In the genomic region with DNA sequence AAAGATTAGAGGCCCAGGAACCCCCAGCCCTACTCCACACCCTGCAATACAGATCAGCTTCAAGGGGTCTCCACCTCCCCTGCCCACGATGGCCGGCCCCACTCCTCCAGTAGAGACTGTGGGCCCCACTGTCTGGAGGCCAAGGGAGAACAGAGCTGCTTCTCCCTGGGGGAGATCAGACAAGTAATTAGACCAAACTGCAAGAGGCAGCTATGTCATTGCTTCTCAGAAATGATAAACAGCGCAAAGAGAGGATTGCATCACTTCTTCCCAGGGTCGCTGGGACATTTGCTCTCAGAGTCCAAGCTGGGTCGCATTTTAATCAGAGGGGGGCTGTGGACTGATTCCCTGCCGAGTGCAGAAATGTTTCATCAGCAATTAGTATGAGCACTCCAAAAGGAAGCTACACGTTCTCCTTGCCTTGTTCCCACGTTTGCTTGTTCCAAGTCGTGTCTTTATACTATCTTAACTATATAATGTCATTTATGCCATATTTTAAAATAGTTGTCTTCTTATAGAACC, we compare ENCODE assay signal across 1 cellular context.
TF ChIP-seq lines count a peak whose summit lies in the region.

No MANE protein-coding gene starts in this region.

TF ChIP-seq in K562, 482 proteins besides CTCF, POLR2A, EP300 and RAD21 (continued from another document and continues in another):
- TF ChIP-seq, protein P1, sequence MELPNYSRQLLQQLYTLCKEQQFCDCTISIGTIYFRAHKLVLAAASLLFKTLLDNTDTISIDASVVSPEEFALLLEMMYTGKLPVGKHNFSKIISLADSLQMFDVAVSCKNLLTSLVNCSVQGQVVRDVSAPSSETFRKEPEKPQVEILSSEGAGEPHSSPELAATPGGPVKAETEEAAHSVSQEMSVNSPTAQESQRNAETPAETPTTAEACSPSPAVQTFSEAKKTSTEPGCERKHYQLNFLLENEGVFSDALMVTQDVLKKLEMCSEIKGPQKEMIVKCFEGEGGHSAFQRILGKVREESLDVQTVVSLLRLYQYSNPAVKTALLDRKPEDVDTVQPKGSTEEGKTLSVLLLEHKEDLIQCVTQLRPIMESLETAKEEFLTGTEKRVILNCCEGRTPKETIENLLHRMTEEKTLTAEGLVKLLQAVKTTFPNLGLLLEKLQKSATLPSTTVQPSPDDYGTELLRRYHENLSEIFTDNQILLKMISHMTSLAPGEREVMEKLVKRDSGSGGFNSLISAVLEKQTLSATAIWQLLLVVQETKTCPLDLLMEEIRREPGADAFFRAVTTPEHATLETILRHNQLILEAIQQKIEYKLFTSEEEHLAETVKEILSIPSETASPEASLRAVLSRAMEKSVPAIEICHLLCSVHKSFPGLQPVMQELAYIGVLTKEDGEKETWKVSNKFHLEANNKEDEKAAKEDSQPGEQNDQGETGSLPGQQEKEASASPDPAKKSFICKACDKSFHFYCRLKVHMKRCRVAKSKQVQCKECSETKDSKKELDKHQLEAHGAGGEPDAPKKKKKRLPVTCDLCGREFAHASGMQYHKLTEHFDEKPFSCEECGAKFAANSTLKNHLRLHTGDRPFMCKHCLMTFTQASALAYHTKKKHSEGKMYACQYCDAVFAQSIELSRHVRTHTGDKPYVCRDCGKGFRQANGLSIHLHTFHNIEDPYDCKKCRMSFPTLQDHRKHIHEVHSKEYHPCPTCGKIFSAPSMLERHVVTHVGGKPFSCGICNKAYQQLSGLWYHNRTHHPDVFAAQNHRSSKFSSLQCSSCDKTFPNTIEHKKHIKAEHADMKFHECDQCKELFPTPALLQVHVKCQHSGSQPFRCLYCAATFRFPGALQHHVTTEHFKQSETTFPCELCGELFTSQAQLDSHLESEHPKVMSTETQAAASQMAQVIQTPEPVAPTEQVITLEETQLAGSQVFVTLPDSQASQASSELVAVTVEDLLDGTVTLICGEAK (IDR thresholded peaks at IDR 0.05): no peak
- TF ChIP-seq, protein P1 (CRISPR knock-in tag; IDR thresholded peaks at IDR 0.05): no peak
- TF ChIP-seq, protein P2, sequence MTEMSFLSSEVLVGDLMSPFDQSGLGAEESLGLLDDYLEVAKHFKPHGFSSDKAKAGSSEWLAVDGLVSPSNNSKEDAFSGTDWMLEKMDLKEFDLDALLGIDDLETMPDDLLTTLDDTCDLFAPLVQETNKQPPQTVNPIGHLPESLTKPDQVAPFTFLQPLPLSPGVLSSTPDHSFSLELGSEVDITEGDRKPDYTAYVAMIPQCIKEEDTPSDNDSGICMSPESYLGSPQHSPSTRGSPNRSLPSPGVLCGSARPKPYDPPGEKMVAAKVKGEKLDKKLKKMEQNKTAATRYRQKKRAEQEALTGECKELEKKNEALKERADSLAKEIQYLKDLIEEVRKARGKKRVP (CRISPR knock-in tag; IDR thresholded peaks at IDR 0.05): peak; percentile 94
- TF ChIP-seq FOXM1 (IDR thresholded peaks at IDR 0.05; ENCODE audit: low read depth) (no peak; the same call in 1 of the 2 replicates), FOXM1 (CRISPR knock-in tag; IDR thresholded peaks at IDR 0.05; ENCODE audit: low read depth) (no peak), GABPB2 (CRISPR knock-in tag; conservative IDR thresholded peaks at IDR 0.05) (no peak), KDM2B (CRISPR knock-in tag; IDR thresholded peaks at IDR 0.05) (no peak), POLR3A (IDR thresholded peaks at IDR 0.05; ENCODE audit: borderline replicate concordance, extremely low read depth, insufficient read depth, insufficient read length) (no peak), RFX7 (CRISPR knock-in tag; IDR thresholded peaks at IDR 0.05) (no peak), NRF1 (conservative IDR thresholded peaks at IDR 0.05 in 1 of 2, IDR thresholded peaks at IDR 0.05 in 1 of 2) (no peak), ZNF316 (IDR thresholded peaks at IDR 0.05) (peak; percentile 85), CBX2 (IDR thresholded peaks at IDR 0.05; ENCODE audit: insufficient read depth, low read length, poor library complexity, severe bottlenecking) (no peak), ZNF589 (CRISPR knock-in tag; IDR thresholded peaks at IDR 0.05; ENCODE audit: low read depth) (peak; percentile 82; the same call in 1 of the 2 replicates), NR1H2 (CRISPR knock-in tag; IDR thresholded peaks at IDR 0.05) (no peak)
- TF ChIP-seq, protein P3, sequence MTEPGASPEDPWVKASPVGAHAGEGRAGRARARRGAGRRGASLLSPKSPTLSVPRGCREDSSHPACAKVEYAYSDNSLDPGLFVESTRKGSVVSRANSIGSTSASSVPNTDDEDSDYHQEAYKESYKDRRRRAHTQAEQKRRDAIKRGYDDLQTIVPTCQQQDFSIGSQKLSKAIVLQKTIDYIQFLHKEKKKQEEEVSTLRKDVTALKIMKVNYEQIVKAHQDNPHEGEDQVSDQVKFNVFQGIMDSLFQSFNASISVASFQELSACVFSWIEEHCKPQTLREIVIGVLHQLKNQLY (CRISPR knock-in tag; conservative IDR thresholded peaks at IDR 0.05): 0 out of 4 replicates have a peak, but pooled peaks of 1 of the 2 experiments have one; percentile 40
- TF ChIP-seq, protein P4, sequence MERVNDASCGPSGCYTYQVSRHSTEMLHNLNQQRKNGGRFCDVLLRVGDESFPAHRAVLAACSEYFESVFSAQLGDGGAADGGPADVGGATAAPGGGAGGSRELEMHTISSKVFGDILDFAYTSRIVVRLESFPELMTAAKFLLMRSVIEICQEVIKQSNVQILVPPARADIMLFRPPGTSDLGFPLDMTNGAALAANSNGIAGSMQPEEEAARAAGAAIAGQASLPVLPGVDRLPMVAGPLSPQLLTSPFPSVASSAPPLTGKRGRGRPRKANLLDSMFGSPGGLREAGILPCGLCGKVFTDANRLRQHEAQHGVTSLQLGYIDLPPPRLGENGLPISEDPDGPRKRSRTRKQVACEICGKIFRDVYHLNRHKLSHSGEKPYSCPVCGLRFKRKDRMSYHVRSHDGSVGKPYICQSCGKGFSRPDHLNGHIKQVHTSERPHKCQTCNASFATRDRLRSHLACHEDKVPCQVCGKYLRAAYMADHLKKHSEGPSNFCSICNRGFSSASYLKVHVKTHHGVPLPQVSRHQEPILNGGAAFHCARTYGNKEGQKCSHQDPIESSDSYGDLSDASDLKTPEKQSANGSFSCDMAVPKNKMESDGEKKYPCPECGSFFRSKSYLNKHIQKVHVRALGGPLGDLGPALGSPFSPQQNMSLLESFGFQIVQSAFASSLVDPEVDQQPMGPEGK (CRISPR knock-in tag; IDR thresholded peaks at IDR 0.05; ENCODE audit: borderline replicate concordance): no peak
- TF ChIP-seq, protein P5, sequence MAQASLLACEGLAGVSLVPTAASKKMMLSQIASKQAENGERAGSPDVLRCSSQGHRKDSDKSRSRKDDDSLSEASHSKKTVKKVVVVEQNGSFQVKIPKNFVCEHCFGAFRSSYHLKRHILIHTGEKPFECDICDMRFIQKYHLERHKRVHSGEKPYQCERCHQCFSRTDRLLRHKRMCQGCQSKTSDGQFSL (CRISPR knock-in tag; IDR thresholded peaks at IDR 0.05): no peak
- TF ChIP-seq, protein P5 (tag; IDR thresholded peaks at IDR 0.05): no peak
- TF ChIP-seq, protein P6, sequence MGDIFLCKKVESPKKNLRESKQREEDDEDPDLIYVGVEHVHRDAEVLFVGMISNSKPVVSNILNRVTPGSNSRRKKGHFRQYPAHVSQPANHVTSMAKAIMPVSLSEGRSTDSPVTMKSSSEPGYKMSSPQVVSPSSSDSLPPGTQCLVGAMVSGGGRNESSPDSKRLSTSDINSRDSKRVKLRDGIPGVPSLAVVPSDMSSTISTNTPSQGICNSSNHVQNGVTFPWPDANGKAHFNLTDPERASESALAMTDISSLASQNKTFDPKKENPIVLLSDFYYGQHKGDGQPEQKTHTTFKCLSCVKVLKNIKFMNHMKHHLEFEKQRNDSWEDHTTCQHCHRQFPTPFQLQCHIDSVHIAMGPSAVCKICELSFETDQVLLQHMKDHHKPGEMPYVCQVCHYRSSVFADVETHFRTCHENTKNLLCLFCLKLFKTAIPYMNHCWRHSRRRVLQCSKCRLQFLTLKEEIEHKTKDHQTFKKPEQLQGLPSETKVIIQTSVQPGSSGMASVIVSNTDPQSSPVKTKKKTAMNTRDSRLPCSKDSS (IDR thresholded peaks at IDR 0.05; ENCODE audit: low read depth, partially characterized antibody): no peak
- TF ChIP-seq, protein P7, sequence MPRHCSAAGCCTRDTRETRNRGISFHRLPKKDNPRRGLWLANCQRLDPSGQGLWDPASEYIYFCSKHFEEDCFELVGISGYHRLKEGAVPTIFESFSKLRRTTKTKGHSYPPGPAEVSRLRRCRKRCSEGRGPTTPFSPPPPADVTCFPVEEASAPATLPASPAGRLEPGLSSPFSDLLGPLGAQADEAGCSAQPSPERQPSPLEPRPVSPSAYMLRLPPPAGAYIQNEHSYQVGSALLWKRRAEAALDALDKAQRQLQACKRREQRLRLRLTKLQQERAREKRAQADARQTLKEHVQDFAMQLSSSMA (CRISPR knock-in tag; IDR thresholded peaks at IDR 0.05): no peak
- TF ChIP-seq, protein P8, sequence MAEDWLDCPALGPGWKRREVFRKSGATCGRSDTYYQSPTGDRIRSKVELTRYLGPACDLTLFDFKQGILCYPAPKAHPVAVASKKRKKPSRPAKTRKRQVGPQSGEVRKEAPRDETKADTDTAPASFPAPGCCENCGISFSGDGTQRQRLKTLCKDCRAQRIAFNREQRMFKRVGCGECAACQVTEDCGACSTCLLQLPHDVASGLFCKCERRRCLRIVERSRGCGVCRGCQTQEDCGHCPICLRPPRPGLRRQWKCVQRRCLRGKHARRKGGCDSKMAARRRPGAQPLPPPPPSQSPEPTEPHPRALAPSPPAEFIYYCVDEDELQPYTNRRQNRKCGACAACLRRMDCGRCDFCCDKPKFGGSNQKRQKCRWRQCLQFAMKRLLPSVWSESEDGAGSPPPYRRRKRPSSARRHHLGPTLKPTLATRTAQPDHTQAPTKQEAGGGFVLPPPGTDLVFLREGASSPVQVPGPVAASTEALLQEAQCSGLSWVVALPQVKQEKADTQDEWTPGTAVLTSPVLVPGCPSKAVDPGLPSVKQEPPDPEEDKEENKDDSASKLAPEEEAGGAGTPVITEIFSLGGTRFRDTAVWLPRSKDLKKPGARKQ (CRISPR knock-in tag; IDR thresholded peaks at IDR 0.05): no peak
- TF ChIP-seq, protein P9, sequence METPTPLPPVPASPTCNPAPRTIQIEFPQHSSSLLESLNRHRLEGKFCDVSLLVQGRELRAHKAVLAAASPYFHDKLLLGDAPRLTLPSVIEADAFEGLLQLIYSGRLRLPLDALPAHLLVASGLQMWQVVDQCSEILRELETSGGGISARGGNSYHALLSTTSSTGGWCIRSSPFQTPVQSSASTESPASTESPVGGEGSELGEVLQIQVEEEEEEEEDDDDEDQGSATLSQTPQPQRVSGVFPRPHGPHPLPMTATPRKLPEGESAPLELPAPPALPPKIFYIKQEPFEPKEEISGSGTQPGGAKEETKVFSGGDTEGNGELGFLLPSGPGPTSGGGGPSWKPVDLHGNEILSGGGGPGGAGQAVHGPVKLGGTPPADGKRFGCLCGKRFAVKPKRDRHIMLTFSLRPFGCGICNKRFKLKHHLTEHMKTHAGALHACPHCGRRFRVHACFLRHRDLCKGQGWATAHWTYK (CRISPR knock-in tag; IDR thresholded peaks at IDR 0.05): no peak; the same call in none of the 2 replicates
- TF ChIP-seq, protein P10, sequence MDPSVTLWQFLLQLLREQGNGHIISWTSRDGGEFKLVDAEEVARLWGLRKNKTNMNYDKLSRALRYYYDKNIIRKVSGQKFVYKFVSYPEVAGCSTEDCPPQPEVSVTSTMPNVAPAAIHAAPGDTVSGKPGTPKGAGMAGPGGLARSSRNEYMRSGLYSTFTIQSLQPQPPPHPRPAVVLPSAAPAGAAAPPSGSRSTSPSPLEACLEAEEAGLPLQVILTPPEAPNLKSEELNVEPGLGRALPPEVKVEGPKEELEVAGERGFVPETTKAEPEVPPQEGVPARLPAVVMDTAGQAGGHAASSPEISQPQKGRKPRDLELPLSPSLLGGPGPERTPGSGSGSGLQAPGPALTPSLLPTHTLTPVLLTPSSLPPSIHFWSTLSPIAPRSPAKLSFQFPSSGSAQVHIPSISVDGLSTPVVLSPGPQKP (CRISPR knock-in tag; IDR thresholded peaks at IDR 0.05): no peak
- TF ChIP-seq, protein P11, sequence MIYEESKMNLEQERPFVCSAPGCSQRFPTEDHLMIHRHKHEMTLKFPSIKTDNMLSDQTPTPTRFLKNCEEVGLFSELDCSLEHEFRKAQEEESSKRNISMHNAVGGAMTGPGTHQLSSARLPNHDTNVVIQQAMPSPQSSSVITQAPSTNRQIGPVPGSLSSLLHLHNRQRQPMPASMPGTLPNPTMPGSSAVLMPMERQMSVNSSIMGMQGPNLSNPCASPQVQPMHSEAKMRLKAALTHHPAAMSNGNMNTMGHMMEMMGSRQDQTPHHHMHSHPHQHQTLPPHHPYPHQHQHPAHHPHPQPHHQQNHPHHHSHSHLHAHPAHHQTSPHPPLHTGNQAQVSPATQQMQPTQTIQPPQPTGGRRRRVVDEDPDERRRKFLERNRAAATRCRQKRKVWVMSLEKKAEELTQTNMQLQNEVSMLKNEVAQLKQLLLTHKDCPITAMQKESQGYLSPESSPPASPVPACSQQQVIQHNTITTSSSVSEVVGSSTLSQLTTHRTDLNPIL (CRISPR knock-in tag; IDR thresholded peaks at IDR 0.05): no peak
